20 cellular contexts compared by ENCODE assay signal in the genomic region with DNA sequence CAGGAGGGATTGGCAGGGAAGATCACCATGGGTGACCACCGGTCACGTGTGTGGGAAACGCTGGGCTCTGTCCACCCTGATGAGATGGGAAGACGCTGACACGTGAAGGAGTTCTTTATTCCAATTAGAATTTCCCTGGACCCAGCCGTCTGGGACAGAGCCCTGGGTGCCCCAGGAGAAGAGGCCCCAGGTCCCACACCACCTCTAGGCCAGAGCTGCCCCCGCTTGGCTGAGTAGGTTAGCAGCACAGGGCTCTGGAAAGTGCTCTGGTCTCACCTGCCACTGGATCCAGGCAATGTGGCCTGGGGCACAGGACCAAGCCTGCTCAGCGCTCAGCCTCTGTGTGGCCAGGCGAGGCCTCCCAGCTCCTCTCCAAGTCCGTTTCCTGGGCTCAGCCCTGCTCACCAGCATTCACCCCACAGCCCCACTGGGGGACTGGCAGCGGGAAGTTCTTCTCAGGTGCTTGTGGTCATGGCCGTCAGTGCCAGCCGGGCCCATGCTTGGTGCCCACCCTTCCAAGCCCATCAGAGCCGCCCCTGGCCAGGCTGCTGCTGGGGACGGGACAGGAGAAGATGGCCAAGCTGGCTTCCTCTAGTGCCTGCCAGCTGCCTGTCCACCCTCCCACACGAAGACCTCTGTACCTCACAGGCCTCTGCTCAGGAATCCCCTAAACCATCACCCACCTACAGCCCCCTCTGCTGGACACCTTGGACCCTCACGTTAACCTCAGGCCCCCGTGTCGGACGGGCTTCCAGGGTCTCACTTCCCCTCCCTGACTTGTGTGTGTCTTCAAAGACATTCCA.
DNase-seq lines count a peak whose midpoint lies in the region; ATAC-seq, FAIRE-seq and TF ChIP-seq lines count a peak whose summit lies in the region.
"Had no signal": no experiment of that assay in that cellular context is flagged by ENCODE, and none has a peak within 500 bp of the region (broad histone marks: within the 10 kb centered on the region; RNA-seq: fewer than 3 reads in every experiment).

No MANE protein-coding gene starts in this region.

- no peak for FAIRE-seq in small intestine (lab: Jason Lieb, UNC)

- no peaks in the 10 kb centered on the region for H3K36me3 ChIP-seq in small intestine (ENCODE audit: control insufficient read depth in 2 of 2, insufficient read depth in 2 of 2, low read length in 2 of 2)
- H3K36me3 ChIP-seq: esophagus squamous epithelium, sigmoid colon had no signal

- 80 to 82% (median 81%) methylated on average over 19 to 20 of the region's 20 CpGs for WGBS in small intestine, 3 donors

- intact Hi-C loops in posterior vena cava (cut with DNase I), result no loop called here

- TF ChIP-seq CTCF in NB4 (IDR thresholded peaks at IDR 0.05; ENCODE audit: low read depth, low read length), result peak; percentile 37
- TF ChIP-seq CTCF in fibroblast of villous mesenchyme (IDR thresholded peaks at IDR 0.05; ENCODE audit: insufficient read depth, low read depth, low read length), result peak; percentile 5

- H3K4me3 ChIP-seq in NB4 (ENCODE audit: low read depth, low read length), result no peak overlapping the region
- no peak overlapping the region for H3K4me3 ChIP-seq in fibroblast of villous mesenchyme (ENCODE audit: low read depth, low read length)
- H3K4me3 ChIP-seq in small intestine (ENCODE audit: low read depth in 1 of 2, low read length in 2 of 2), result no peak overlapping the region
- H3K4me3 ChIP-seq: coronary artery, esophagus squamous epithelium, hepatocyte, sigmoid colon had no signal

- H3K4me1 ChIP-seq in small intestine (ENCODE audit: control insufficient read depth in 2 of 2, insufficient read depth in 1 of 2, low read depth in 1 of 2, low read length in 1 of 2), result no peaks in the 10 kb centered on the region
- H3K4me1 ChIP-seq: esophagus squamous epithelium, sigmoid colon had no signal

- DNase-seq in activated CD4-positive, CD25-positive, alpha-beta regulatory T cell treated with anti-CD3 and anti-CD28 coated beads, Interleukin-2, amount 50 U/mL, for 72 hours, result peak; percentile 8
- DNase-seq in NB4 (ENCODE audit: low read depth), result peak; percentile 35
- no peak for DNase-seq in fibroblast of villous mesenchyme (ENCODE audit: low read depth)
- peak; percentile 75 for DNase-seq in posterior vena cava (ENCODE audit: low spot score)
- DNase-seq in small intestine, result no peak
- no peak for DNase-seq in NCI-H146 treated with DMSO at 0.1 percent for 48 hours (lab: John Stamatoyannopoulos, UW; ENCODE audit: unreplicated experiment)
- DNase-seq: ACHN; activated CD8-positive, alpha-beta memory T cell treated with anti-CD3 and anti-CD28 coated beads for 24 hours; activated effector memory CD4-positive, alpha-beta T cell treated with Interleukin-2 at 50 U/mL for 16 hours; COR-L47; esophagus squamous epithelium; NCI-H2029 treated with DMSO at 0.1 percent for 48 hours; NCI-H524 treated with DMSO at 0.1 percent for 48 hours; stimulated activated naive B cell treated with anti-CD40 and anti-IgM and Interleukin-4, amounts not matched to agents 10 μg/mL and 1 μg/mL and 100 μg/mL, for 72 hours; T1000 had no signal

- ATAC-seq in activated CD4-positive, CD25-positive, alpha-beta regulatory T cell treated with anti-CD3 and anti-CD28 coated beads, Interleukin-2, amount 50 U/mL, for 24 hours, result no peak
- no peak for ATAC-seq in GM18868 (IDR thresholded peaks at IDR 0.05; ENCODE audit: unreplicated experiment)
- ATAC-seq: stimulated activated naive B cell treated with anti-CD40 and anti-IgM and Interleukin-4, amounts not matched to agents 10 μg/mL and 1 μg/mL and 100 μg/mL, for 72 hours had no signal

- H3K9me3 ChIP-seq in small intestine (ENCODE audit: control insufficient read depth, low read depth), result no peaks in the 10 kb centered on the region
- H3K9me3 ChIP-seq: esophagus squamous epithelium, sigmoid colon had no signal

- TF ChIP-seq POLR2A in NB4 (IDR thresholded peaks at IDR 0.05; ENCODE audit: extremely low read depth, insufficient read length), result no peak

- no peak overlapping the region for H3K27ac ChIP-seq in small intestine (ENCODE audit: low read depth in 1 of 2, low read length in 1 of 2)
- H3K27ac ChIP-seq: coronary artery, esophagus squamous epithelium, hepatocyte, sigmoid colon had no signal

- H3K27me3 ChIP-seq in small intestine (ENCODE audit: control insufficient read depth in 2 of 2, insufficient read depth in 2 of 2, low read length in 2 of 2), result peaks cover 0 to 3% of the 10 kb centered on the region in 2 donors
- H3K27me3 ChIP-seq: hepatocyte had no signal

Comparison
In these comparisons a context has a peak if more than half of its experiments do, and no peak if none do; other contexts are left out.
1. DNase-seq: peak in activated CD4-positive, CD25-positive, alpha-beta regulatory T cell treated with anti-CD3 and anti-CD28 coated beads, Interleukin-2, amount 50 U/mL, for 72 hours (single experiment), NB4 (single experiment) and posterior vena cava (single experiment); none in fibroblast of villous mesenchyme (single experiment), small intestine (single experiment) and NCI-H146 treated with DMSO at 0.1 percent for 48 hours (single experiment).